26 cellular contexts compared by ENCODE assay signal in genomic region chr14:87305345-87305744, GRCh38.
"Had no signal": no experiment of that assay in that cellular context is flagged by ENCODE, and none has a peak within 500 bp of the region (broad histone marks: within the 10 kb centered on the region; RNA-seq: fewer than 3 reads in every experiment).

No MANE protein-coding gene starts in this region.

- H3K9me3 ChIP-seq: stomach, suprapubic skin, testis, thoracic aorta, thyroid gland, tibial artery, tibial nerve, upper lobe of left lung, upper lobe of right lung, uterus had no signal

- H3K4me1 ChIP-seq: stomach, suprapubic skin, testis, thyroid gland, tibial artery, tibial nerve, transverse colon, upper lobe of left lung, upper lobe of right lung, uterus had no signal

- H3K27ac ChIP-seq: stomach, suprapubic skin, testis, thoracic aorta, thyroid gland, tibial artery, tibial nerve, transverse colon, upper lobe of left lung, upper lobe of right lung, uterus had no signal

- H3K4me3 ChIP-seq: stomach, suprapubic skin, testis, thoracic aorta, thyroid gland, tibial artery, tibial nerve, transverse colon, upper lobe of left lung, upper lobe of right lung, uterus had no signal

- ATAC-seq: stimulated activated effector memory CD8-positive, alpha-beta T cell treated with anti-CD3 and anti-CD28 coated beads, Interleukin-12 subunit alpha, Interleukin-12 subunit beta, amount 100 ng/mL, for 72 hours; stimulated activated memory B cell treated with anti-CD40 and anti-IgM and Interleukin-4, amounts not matched to agents 10 μg/mL and 1 μg/mL and 100 μg/mL, for 72 hours; stimulated activated naive B cell treated with anti-CD40 and anti-IgM and Interleukin-4, amounts not matched to agents 10 μg/mL and 1 μg/mL and 100 μg/mL, for 72 hours; stimulated activated naive CD8-positive, alpha-beta T cell treated with anti-CD3 and anti-CD28 coated beads, Interleukin-15, amount 100 ng/mL, for 72 hours; stimulated activated naive CD8-positive, alpha-beta T cell treated with anti-CD3 and anti-CD28 coated beads, Interleukin-15, Interleukin-2, amounts not matched to agents 100 U/mL and 50 U/mL, for 24 hours; upper lobe of right lung had no signal

- H3K36me3 ChIP-seq: stomach, suprapubic skin, thoracic aorta, thyroid gland, tibial artery, tibial nerve, transverse colon, upper lobe of left lung, upper lobe of right lung, uterus had no signal

- H3K27me3 ChIP-seq: stomach, suprapubic skin, testis, thyroid gland, tibial artery, tibial nerve, transverse colon, upper lobe of left lung, upper lobe of right lung, uterus had no signal

- DNase-seq: stimulated activated CD4-positive, alpha-beta T cell treated with anti-CD3 and anti-CD28 coated beads, Interleukin-2, amount 100 ng/mL, for 24 hours; stimulated activated CD4-positive, alpha-beta T cell treated with anti-CD3 and anti-CD28 coated beads, Interleukin-2, amount 100 ng/mL, for 48 hours; stimulated activated CD4-positive, alpha-beta T cell treated with anti-CD3 and anti-CD28 coated beads, Interleukin-4, amount 100 ng/mL, for 1 hour; stimulated activated CD4-positive, alpha-beta T cell treated with anti-CD3 and anti-CD28 coated beads, Interleukin-4, amount 100 ng/mL, for 24 hours; stimulated activated CD4-positive, alpha-beta T cell treated with anti-CD3 and anti-CD28 coated beads, Interleukin-4, amount 100 ng/mL, for 4 hours; stimulated activated CD8-positive, alpha-beta memory T cell treated with anti-CD3 and anti-CD28 coated beads, Interleukin-4, amount 100 ng/mL, for 48 hours; stimulated activated naive B cell treated with anti-CD40 and anti-IgM and Interleukin-4, amounts not matched to agents 10 μg/mL and 1 μg/mL and 100 μg/mL, for 72 hours; stimulated activated naive CD4-positive, alpha-beta T cell; stimulated activated naive CD4-positive, alpha-beta T cell treated with Interleukin-2 at 50 U/mL for 16 hours; stimulated activated naive CD8-positive, alpha-beta T cell treated with anti-CD3 and anti-CD28 coated beads, Interleukin-15, amount 100 ng/mL, for 72 hours; stimulated activated naive CD8-positive, alpha-beta T cell treated with anti-CD3 and anti-CD28 coated beads, Interleukin-15, Interleukin-2, amounts not matched to agents 100 U/mL and 50 U/mL, for 24 hours; stomach; substantia nigra; testis; thyroid gland; tibial artery; transverse colon; trophoblast cell; upper lobe of left lung; upper lobe of right lung; uterus had no signal
